In genomic region chr14:31263485-31264133, GRCh38 we compare ENCODE assay signal across 9 cellular contexts. TPM values are rescaled to one million over a fixed set of nuclear protein-coding genes. Genes with fewer than 3 reads are reported as not detected.
DNase-seq lines count a peak whose midpoint lies in the region; ATAC-seq, FAIRE-seq and TF ChIP-seq lines count a peak whose summit lies in the region.
"Had no signal": no experiment of that assay in that cellular context is flagged by ENCODE, and none has a peak within 500 bp of the region (broad histone marks: within the 10 kb centered on the region; RNA-seq: fewer than 3 reads in every experiment).

No MANE protein-coding gene starts in this region.

- H3K4me1 ChIP-seq in upper lobe of right lung = peaks cover 13% of the 10 kb centered on the region

- peaks cover 2% of the 10 kb centered on the region for H3K4me1 Mint-ChIP-seq in activated naive CD8-positive, alpha-beta T cell treated with anti-CD3 and anti-CD28 coated beads, Interleukin-2, amount 50 U/mL, for 24 hours

- H3K36me3 Mint-ChIP-seq in activated naive CD8-positive, alpha-beta T cell treated with anti-CD3 and anti-CD28 coated beads, Interleukin-2, amount 50 U/mL, for 24 hours (ENCODE audit: low read depth) = no peaks in the 10 kb centered on the region

- ATAC-seq in upper lobe of right lung (peak; percentile 81), HG02870 (IDR thresholded peaks at IDR 0.05; ENCODE audit: unreplicated experiment) (no peak), GM21619 (IDR thresholded peaks at IDR 0.05; ENCODE audit: unreplicated experiment) (no peak)
- no peak for ATAC-seq in activated naive CD8-positive, alpha-beta T cell treated with anti-CD3 and anti-CD28 coated beads, Interleukin-2, amount 50 U/mL, for 24 hours

- intact Hi-C loops in lower leg skin (cut with DNase I; ENCODE audit: low total_unique reads) (no loop called here), upper lobe of right lung (cut with DNase I) (no loop called here)

- H3K9me3 ChIP-seq in upper lobe of right lung = no peaks in the 10 kb centered on the region

- H3K4me3 Mint-ChIP-seq in activated naive CD8-positive, alpha-beta T cell treated with anti-CD3 and anti-CD28 coated beads, Interleukin-2, amount 50 U/mL, for 24 hours = no peak overlapping the region
- H3K4me3 Mint-ChIP-seq: neural progenitor cell had no signal

- 38 to 46% methylated on average over 2 of the region's 2 CpGs for WGBS in lower leg skin, 2 donors

- no peaks in the 10 kb centered on the region for H3K27me3 Mint-ChIP-seq in activated naive CD8-positive, alpha-beta T cell treated with anti-CD3 and anti-CD28 coated beads, Interleukin-2, amount 50 U/mL, for 24 hours

- peak overlapping the region; percentile 24 for H3K27ac ChIP-seq in upper lobe of right lung
- H3K27ac ChIP-seq: neural progenitor cell had no signal

- H3K4me3 ChIP-seq in lower leg skin (ENCODE audit: low read depth, poor library complexity, severe bottlenecking) (no peak overlapping the region), upper lobe of right lung (no peak overlapping the region)
- H3K4me3 ChIP-seq: neural progenitor cell had no signal

- TF ChIP-seq POLR2A in lower leg skin (IDR thresholded peaks at IDR 0.05) = no peak

- TF ChIP-seq CTCF in lower leg skin (IDR thresholded peaks at IDR 0.05) (no peak), upper lobe of right lung (IDR thresholded peaks at IDR 0.05) (no peak)

- H3K36me3 ChIP-seq in upper lobe of right lung = no peaks in the 10 kb centered on the region
- H3K36me3 ChIP-seq: neural progenitor cell had no signal

- no peaks in the 10 kb centered on the region for H3K9me3 Mint-ChIP-seq in activated naive CD8-positive, alpha-beta T cell treated with anti-CD3 and anti-CD28 coated beads, Interleukin-2, amount 50 U/mL, for 24 hours

- DNase-seq in LoVo (ENCODE audit: low spot score) (peak; percentile 63), dermis blood vessel endothelial cell (peak; percentile 98), lower leg skin (ENCODE audit: low spot score in 2 of 2) (peak; percentile 83 to 88), upper lobe of right lung (no peak), frontal cortex (ENCODE audit: low spot score in 2 of 2) (no peak)
- DNase-seq in activated naive CD8-positive, alpha-beta T cell treated with anti-CD3 and anti-CD28 coated beads, Interleukin-2, amount 50 U/mL, for 24 hours = no peak

- no peaks in the 10 kb centered on the region for H3K27me3 ChIP-seq in upper lobe of right lung
- H3K27me3 ChIP-seq: neural progenitor cell had no signal

- FAIRE-seq in frontal cortex (lab: Jason Lieb, UNC) = no peak

- H3K27ac Mint-ChIP-seq in activated naive CD8-positive, alpha-beta T cell treated with anti-CD3 and anti-CD28 coated beads, Interleukin-2, amount 50 U/mL, for 24 hours = no peak overlapping the region
- H3K27ac Mint-ChIP-seq: neural progenitor cell had no signal

RNA-seq across cellular contexts. Expression of gene HECTD1, which starts 56.0 kb away (rescaled TPM):
- total RNA-seq in dermis blood vessel endothelial cell (303 and 339 TPM in 2 replicates), lower leg skin (100 to 1,000 TPM; 188 to 251 (median 201) TPM), upper lobe of right lung (161 TPM), frontal cortex (459 TPM)

Comparison
In these comparisons a context has a peak if more than half of its experiments do, and no peak if none do; other contexts are left out.
1. DNase-seq: peak in LoVo (single experiment), dermis blood vessel endothelial cell (single experiment) and lower leg skin (2 of 2); none in upper lobe of right lung (single experiment), activated naive CD8-positive, alpha-beta T cell treated with anti-CD3 and anti-CD28 coated beads, Interleukin-2, amount 50 U/mL, for 24 hours (single experiment) and frontal cortex (0 of 2).